ENCODE assay signal across 2 cellular contexts in the genomic region with DNA sequence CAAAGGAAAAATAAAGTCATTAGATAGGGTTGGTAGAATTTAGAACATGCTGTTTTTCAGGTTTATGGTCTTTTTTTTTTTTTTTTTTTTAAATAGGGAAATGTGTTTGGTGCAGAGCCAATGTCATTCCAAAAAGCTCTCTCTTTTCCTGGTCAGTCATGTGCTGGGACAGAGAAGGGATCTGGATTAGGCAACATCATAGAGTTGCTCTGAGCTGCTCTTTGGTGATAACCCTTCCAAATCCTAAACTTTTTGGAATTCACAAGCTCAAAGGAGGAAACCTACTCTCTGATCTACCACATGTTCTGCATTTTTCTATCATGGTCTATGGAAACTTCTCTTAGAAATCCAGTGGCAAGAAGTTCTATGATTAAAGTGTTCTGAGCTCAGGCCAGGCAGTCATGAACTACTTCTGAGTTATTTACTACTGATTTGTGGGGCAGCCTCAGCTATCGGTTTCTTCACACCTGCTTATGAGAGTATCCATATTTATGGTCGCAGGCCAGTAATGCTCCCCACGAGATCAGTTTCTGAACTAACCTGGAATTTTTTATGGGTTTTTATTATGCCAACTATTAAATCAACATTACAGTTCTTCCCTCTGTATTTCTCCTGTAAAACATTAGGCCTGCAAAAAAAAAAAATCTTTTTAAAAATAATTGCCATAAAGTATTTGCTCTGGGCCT.
TF ChIP-seq lines count a peak whose summit lies in the region.

No MANE protein-coding gene starts in this region.

TF ChIP-seq in endothelial cell of umbilical vein, 7 proteins besides CTCF, POLR2A, EP300 and RAD21:
- no peak for TF ChIP-seq MAX (IDR thresholded peaks at IDR 0.05; ENCODE audit: insufficient read depth, insufficient read length)
- peak; percentile 75 for TF ChIP-seq POLR2AphosphoS5 (IDR thresholded peaks at IDR 0.05; ENCODE audit: insufficient read depth, low read depth, low read length)
TF ChIP-seq in endothelial cell of umbilical vein: peak in this region for 1.

TF ChIP-seq in WTC11, 78 proteins besides CTCF, POLR2A, EP300 and RAD21:
- TF ChIP-seq, protein P1, sequence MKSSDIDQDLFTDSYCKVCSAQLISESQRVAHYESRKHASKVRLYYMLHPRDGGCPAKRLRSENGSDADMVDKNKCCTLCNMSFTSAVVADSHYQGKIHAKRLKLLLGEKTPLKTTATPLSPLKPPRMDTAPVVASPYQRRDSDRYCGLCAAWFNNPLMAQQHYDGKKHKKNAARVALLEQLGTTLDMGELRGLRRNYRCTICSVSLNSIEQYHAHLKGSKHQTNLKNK (CRISPR knock-in tag; IDR thresholded peaks at IDR 0.05): no peak
- TF ChIP-seq, protein P2, sequence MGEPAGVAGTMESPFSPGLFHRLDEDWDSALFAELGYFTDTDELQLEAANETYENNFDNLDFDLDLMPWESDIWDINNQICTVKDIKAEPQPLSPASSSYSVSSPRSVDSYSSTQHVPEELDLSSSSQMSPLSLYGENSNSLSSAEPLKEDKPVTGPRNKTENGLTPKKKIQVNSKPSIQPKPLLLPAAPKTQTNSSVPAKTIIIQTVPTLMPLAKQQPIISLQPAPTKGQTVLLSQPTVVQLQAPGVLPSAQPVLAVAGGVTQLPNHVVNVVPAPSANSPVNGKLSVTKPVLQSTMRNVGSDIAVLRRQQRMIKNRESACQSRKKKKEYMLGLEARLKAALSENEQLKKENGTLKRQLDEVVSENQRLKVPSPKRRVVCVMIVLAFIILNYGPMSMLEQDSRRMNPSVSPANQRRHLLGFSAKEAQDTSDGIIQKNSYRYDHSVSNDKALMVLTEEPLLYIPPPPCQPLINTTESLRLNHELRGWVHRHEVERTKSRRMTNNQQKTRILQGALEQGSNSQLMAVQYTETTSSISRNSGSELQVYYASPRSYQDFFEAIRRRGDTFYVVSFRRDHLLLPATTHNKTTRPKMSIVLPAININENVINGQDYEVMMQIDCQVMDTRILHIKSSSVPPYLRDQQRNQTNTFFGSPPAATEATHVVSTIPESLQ (CRISPR knock-in tag; IDR thresholded peaks at IDR 0.05): no peak
- no peak for TF ChIP-seq GABPB1 (CRISPR knock-in tag; IDR thresholded peaks at IDR 0.05)
- no peak for TF ChIP-seq SOX15 (CRISPR knock-in tag; IDR thresholded peaks at IDR 0.05)
- no peak for TF ChIP-seq SMAD4 (CRISPR knock-in tag; IDR thresholded peaks at IDR 0.05)
- TF ChIP-seq ZNF671 (CRISPR knock-in tag; IDR thresholded peaks at IDR 0.05): no peak
- no peak for TF ChIP-seq ZNF423 (CRISPR knock-in tag; IDR thresholded peaks at IDR 0.05)
- no peak for TF ChIP-seq FOXP1 (CRISPR knock-in tag; IDR thresholded peaks at IDR 0.05; ENCODE audit: borderline replicate concordance)
- no peak for TF ChIP-seq MXD4 (CRISPR knock-in tag; IDR thresholded peaks at IDR 0.05; ENCODE audit: borderline replicate concordance)
- TF ChIP-seq, protein P3, sequence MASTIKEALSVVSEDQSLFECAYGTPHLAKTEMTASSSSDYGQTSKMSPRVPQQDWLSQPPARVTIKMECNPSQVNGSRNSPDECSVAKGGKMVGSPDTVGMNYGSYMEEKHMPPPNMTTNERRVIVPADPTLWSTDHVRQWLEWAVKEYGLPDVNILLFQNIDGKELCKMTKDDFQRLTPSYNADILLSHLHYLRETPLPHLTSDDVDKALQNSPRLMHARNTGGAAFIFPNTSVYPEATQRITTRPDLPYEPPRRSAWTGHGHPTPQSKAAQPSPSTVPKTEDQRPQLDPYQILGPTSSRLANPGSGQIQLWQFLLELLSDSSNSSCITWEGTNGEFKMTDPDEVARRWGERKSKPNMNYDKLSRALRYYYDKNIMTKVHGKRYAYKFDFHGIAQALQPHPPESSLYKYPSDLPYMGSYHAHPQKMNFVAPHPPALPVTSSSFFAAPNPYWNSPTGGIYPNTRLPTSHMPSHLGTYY (CRISPR knock-in tag; IDR thresholded peaks at IDR 0.05): no peak
- no peak for TF ChIP-seq MAX (CRISPR knock-in tag; IDR thresholded peaks at IDR 0.05)
- TF ChIP-seq ZBTB21 (CRISPR knock-in tag; IDR thresholded peaks at IDR 0.05; ENCODE audit: borderline replicate concordance): no peak
- TF ChIP-seq NFYB (CRISPR knock-in tag; conservative IDR thresholded peaks at IDR 0.05; ENCODE audit: low read depth): no peak
- TF ChIP-seq CREM (CRISPR knock-in tag; IDR thresholded peaks at IDR 0.05): no peak
- no peak for TF ChIP-seq NFATC4 (CRISPR knock-in tag; IDR thresholded peaks at IDR 0.05)
- TF ChIP-seq CBFB (CRISPR knock-in tag; IDR thresholded peaks at IDR 0.05; ENCODE audit: low read depth): no peak
- TF ChIP-seq EMX1 (CRISPR knock-in tag; IDR thresholded peaks at IDR 0.05): no peak
- no peak for TF ChIP-seq FOXP4 (CRISPR knock-in tag; IDR thresholded peaks at IDR 0.05)
- TF ChIP-seq RORB (CRISPR knock-in tag; IDR thresholded peaks at IDR 0.05): no peak
